23 cellular contexts compared by ENCODE assay signal in the genomic region with DNA sequence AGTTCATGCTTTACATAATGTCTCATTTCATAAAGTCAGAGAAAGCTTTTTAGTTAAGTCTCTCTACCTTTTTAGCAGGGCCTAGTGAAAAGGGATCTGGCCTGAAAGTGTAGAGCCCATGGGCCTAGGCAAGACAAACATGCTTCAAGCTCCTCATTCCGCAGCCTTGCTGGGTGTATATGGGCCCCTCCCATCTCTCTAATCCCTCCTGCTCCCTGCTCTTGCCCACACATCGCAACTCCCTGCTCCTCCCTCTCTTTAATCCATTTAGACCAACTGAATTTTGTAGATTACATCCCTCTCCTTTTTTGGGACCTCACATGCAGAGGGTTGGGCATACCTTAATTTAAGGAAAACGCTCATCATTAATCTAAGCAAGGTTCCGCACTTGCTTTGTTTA. TPM values are rescaled to one million over a fixed set of nuclear protein-coding genes. Genes with fewer than 3 reads are reported as not detected.
"Had no signal": no experiment of that assay in that cellular context is flagged by ENCODE, and none has a peak within 500 bp of the region (broad histone marks: within the 10 kb centered on the region; RNA-seq: fewer than 3 reads in every experiment).

No MANE protein-coding gene starts in this region.

- H3K9ac ChIP-seq: parathyroid adenoma had no signal

- H3K36me3 ChIP-seq: ascending aorta, breast epithelium, heart left ventricle, neutrophil, suprapubic skin, upper lobe of left lung had no signal

- H3K79me2 ChIP-seq: parathyroid adenoma had no signal

- DNase-seq: activated CD4-positive, alpha-beta T cell treated with anti-CD3 and anti-CD28 coated beads, Interleukin-2, amount 50 U/mL, for 4 hours; activated CD4-positive, CD25-positive, alpha-beta regulatory T cell treated with anti-CD3 and anti-CD28 coated beads, Interleukin-2, amount 50 U/mL, for 72 hours; activated naive CD4-positive, alpha-beta T cell treated with anti-CD3 and anti-CD28 coated beads, Interleukin-2, amount 10 ng/mL, durations not matched to agents 7 days and 5 days; activated T-cell treated with anti-CD3 and anti-CD28 coated beads for 4 hours; effector memory CD4-positive, alpha-beta T cell; foreskin melanocyte; heart left ventricle; mucosa of descending colon; naive thymus-derived CD8-positive, alpha-beta T cell; right cardiac atrium; small intestine; stimulated activated CD4-positive, alpha-beta T cell treated with anti-CD3 and anti-CD28 coated beads, Interleukin-4, amount 100 ng/mL, for 4 hours; stimulated activated CD8-positive, alpha-beta memory T cell treated with anti-CD3 and anti-CD28 coated beads, Interleukin-4, amount 100 ng/mL, for 48 hours; stimulated activated naive CD4-positive, alpha-beta T cell treated with Interleukin-2 at 50 U/mL for 16 hours; upper lobe of left lung had no signal

- H3K27ac Mint-ChIP-seq: activated naive CD4-positive, alpha-beta T cell treated with anti-CD3 and anti-CD28 coated beads, Interleukin-2, amount 10 ng/mL, durations not matched to agents 7 days and 5 days; dendritic cell treated with granulocyte-macrophage colony-stimulating factor and Interleukin-4, amounts not matched to agents 40 ng/mL and 50 ng/mL, for 4 days; naive thymus-derived CD8-positive, alpha-beta T cell had no signal

- H3K27me3 Mint-ChIP-seq: activated naive CD4-positive, alpha-beta T cell treated with anti-CD3 and anti-CD28 coated beads, Interleukin-2, amount 10 ng/mL, durations not matched to agents 7 days and 5 days had no signal

- H3K4me1 Mint-ChIP-seq: activated naive CD4-positive, alpha-beta T cell treated with anti-CD3 and anti-CD28 coated beads, Interleukin-2, amount 10 ng/mL, durations not matched to agents 7 days and 5 days; naive thymus-derived CD8-positive, alpha-beta T cell had no signal

- ATAC-seq: heart left ventricle; mucosa of descending colon; naive thymus-derived CD8-positive, alpha-beta T cell; right cardiac atrium had no signal

- H3K9me3 Mint-ChIP-seq: activated naive CD4-positive, alpha-beta T cell treated with anti-CD3 and anti-CD28 coated beads, Interleukin-2, amount 10 ng/mL, durations not matched to agents 7 days and 5 days; dendritic cell treated with granulocyte-macrophage colony-stimulating factor and Interleukin-4, amounts not matched to agents 40 ng/mL and 50 ng/mL, for 4 days; naive thymus-derived CD8-positive, alpha-beta T cell had no signal

- H3K4me3 Mint-ChIP-seq: activated naive CD4-positive, alpha-beta T cell treated with anti-CD3 and anti-CD28 coated beads, Interleukin-2, amount 10 ng/mL, durations not matched to agents 7 days and 5 days; dendritic cell treated with granulocyte-macrophage colony-stimulating factor and Interleukin-4, amounts not matched to agents 40 ng/mL and 50 ng/mL, for 4 days; naive thymus-derived CD8-positive, alpha-beta T cell had no signal

- H3K27ac ChIP-seq: ascending aorta, breast epithelium, neutrophil, parathyroid adenoma, suprapubic skin, upper lobe of left lung had no signal

- H3K9me3 ChIP-seq: ascending aorta, breast epithelium, heart left ventricle, mucosa of descending colon, neutrophil, suprapubic skin, upper lobe of left lung had no signal

- H3K27me3 ChIP-seq: ascending aorta, breast epithelium, heart left ventricle, suprapubic skin, upper lobe of left lung had no signal

- H3K36me3 Mint-ChIP-seq: activated naive CD4-positive, alpha-beta T cell treated with anti-CD3 and anti-CD28 coated beads, Interleukin-2, amount 10 ng/mL, durations not matched to agents 7 days and 5 days; naive thymus-derived CD8-positive, alpha-beta T cell had no signal

- H3K4me3 ChIP-seq: ascending aorta, breast epithelium, heart left ventricle, mucosa of descending colon, suprapubic skin, upper lobe of left lung had no signal

- H2AFZ ChIP-seq: parathyroid adenoma had no signal

- H3K4me1 ChIP-seq: breast epithelium, parathyroid adenoma, upper lobe of left lung had no signal

RNA-seq across cellular contexts. Expression of a gene that starts 42.3 kb away (rescaled TPM):
- total RNA-seq: breast epithelium; cerebellum; fibroblast of lung; mucosa of descending colon; naive thymus-derived CD8-positive, alpha-beta T cell; suprapubic skin had no signal
